ENCODE assay signal across 16 cellular contexts in the genomic region with DNA sequence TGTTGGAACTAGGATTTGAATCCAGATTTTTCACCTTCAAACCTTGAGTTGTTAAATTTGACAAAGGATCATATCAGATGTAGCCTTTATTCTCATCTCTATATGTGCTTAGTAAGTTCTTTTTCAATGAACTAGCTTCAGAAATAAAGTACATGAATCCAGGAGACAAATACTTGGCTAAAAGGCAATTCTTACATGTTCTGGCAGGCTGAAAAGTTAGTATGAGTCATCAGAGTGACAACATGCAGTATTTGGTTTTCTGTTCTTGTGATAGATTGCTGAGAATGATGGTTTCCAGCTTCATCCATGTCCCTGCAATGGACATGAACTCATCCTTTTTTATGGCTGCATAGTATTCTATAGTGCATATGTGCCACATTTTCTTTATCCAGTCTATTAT. TPM values are rescaled to one million over a fixed set of nuclear protein-coding genes. Genes with fewer than 3 reads are reported as not detected.
"Had no signal": no experiment of that assay in that cellular context is flagged by ENCODE, and none has a peak within 500 bp of the region (broad histone marks: within the 10 kb centered on the region; RNA-seq: fewer than 3 reads in every experiment).

No MANE protein-coding gene starts in this region.

- H3K9me3 ChIP-seq: body of pancreas, esophagus squamous epithelium, pancreas, tibial artery had no signal

- H3K36me3 Mint-ChIP-seq: activated naive CD4-positive, alpha-beta T cell treated with anti-CD3 and anti-CD28 coated beads, Interleukin-2, amount 10 ng/mL, durations not matched to agents 7 days and 5 days; naive B cell had no signal

- H3K4me3 ChIP-seq: body of pancreas, esophagus squamous epithelium, lung, pancreas, skin epidermis, tibial artery had no signal

- FAIRE-seq: endometrium, pancreas had no signal

- ATAC-seq: activated T-helper 17 cell treated with anti-CD3 and anti-CD28 coated beads, Interleukin-2, amount 50 U/mL, for 72 hours; body of pancreas; left cardiac atrium; pancreas had no signal

- H3K4me1 ChIP-seq: body of pancreas, pancreas had no signal

- H3K9me3 Mint-ChIP-seq: activated naive CD4-positive, alpha-beta T cell treated with anti-CD3 and anti-CD28 coated beads, Interleukin-2, amount 10 ng/mL, durations not matched to agents 7 days and 5 days had no signal

- H3K27me3 Mint-ChIP-seq: activated naive CD4-positive, alpha-beta T cell treated with anti-CD3 and anti-CD28 coated beads, Interleukin-2, amount 10 ng/mL, durations not matched to agents 7 days and 5 days; activated T-helper 17 cell treated with anti-CD3 and anti-CD28 coated beads, Interleukin-2, amount 50 U/mL, for 72 hours; naive B cell had no signal

- DNase-seq: activated CD4-positive, alpha-beta T cell treated with anti-CD3 and anti-CD28 coated beads for 4 hours; activated naive CD4-positive, alpha-beta T cell treated with anti-CD3 and anti-CD28 coated beads, Interleukin-2, amount 10 ng/mL, durations not matched to agents 7 days and 5 days; body of pancreas; esophagus squamous epithelium; hypothalamus; left cardiac atrium; naive B cell; pancreas; retina; T1000; tibial artery had no signal

- H3K4me1 Mint-ChIP-seq: activated naive CD4-positive, alpha-beta T cell treated with anti-CD3 and anti-CD28 coated beads, Interleukin-2, amount 10 ng/mL, durations not matched to agents 7 days and 5 days; activated T-helper 17 cell treated with anti-CD3 and anti-CD28 coated beads, Interleukin-2, amount 50 U/mL, for 72 hours; naive B cell had no signal

- H3K27ac ChIP-seq: body of pancreas, esophagus squamous epithelium, pancreas, skin epidermis, tibial artery, VCaP had no signal

- H3K27ac Mint-ChIP-seq: activated naive CD4-positive, alpha-beta T cell treated with anti-CD3 and anti-CD28 coated beads, Interleukin-2, amount 10 ng/mL, durations not matched to agents 7 days and 5 days; activated T-helper 17 cell treated with anti-CD3 and anti-CD28 coated beads, Interleukin-2, amount 50 U/mL, for 72 hours; naive B cell had no signal

- H3K4me3 Mint-ChIP-seq: activated naive CD4-positive, alpha-beta T cell treated with anti-CD3 and anti-CD28 coated beads, Interleukin-2, amount 10 ng/mL, durations not matched to agents 7 days and 5 days; activated T-helper 17 cell treated with anti-CD3 and anti-CD28 coated beads, Interleukin-2, amount 50 U/mL, for 72 hours; naive B cell had no signal

- H3K36me3 ChIP-seq: esophagus squamous epithelium, pancreas, tibial artery had no signal

- H3K27me3 ChIP-seq: body of pancreas, esophagus squamous epithelium, pancreas, tibial artery had no signal

RNA-seq across cellular contexts. Expression of a gene that starts 40.4 kb away (rescaled TPM):
- total RNA-seq: activated T-helper 17 cell treated with anti-CD3 and anti-CD28 coated beads, Interleukin-2, amount 50 U/mL, for 72 hours; body of pancreas had no signal
